Comparison of ENCODE assay signal across 15 cellular contexts in the genomic region with DNA sequence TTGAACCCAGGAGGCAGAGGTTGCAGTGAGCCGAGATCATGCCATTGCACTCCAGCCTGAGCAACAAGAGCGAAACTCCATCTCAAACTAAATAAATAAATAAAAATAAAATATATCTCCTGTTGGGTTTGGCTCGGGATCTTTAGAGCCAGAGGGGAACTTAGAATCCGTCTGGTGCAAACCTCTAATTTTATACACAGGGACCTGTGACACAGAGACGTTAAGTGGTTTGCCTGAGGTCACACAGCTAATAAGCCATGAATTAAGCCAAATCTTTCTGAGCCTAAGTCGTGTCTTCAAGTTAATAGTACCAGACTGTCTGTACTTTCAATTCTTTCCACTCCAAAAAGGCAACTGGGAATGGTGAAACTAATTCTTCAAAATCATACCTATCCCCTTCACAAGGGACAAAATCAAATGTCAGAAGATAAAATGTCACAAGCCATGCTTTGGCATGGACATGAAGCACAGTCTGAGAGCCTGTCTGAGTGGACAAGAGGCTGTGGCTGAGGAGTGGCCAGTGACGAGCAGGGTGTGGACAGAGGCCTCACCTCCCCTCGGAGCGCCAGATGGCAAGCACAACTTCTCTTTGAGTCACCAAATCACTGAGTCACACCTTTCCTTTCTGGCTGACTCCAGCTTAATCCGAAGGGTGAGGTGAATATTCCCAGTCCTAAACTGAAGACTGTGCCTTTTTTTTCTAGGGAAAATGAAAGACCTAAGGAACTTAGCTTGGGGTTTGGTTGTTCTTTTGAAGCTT.
DNase-seq lines count a peak whose midpoint lies in the region.
"Had no signal": no experiment of that assay in that cellular context is flagged by ENCODE, and none has a peak within 500 bp of the region (broad histone marks: within the 10 kb centered on the region; RNA-seq: fewer than 3 reads in every experiment).

No MANE protein-coding gene starts in this region.

- DNase-seq in EH (ENCODE audit: low read depth) (peak; percentile 73), LoVo (ENCODE audit: low spot score) (peak; percentile 84), astrocyte of the hippocampus (ENCODE audit: low read depth, low spot score) (peak; percentile 55), myocyte (ENCODE audit: low read depth) (peak; percentile 76), NCI-H1417 treated with DMSO at 0.1 percent for 48 hours (lab: John Stamatoyannopoulos, UW) (no peak), NCI-H510A treated with DMSO at 0.1 percent for 48 hours (lab: John Stamatoyannopoulos, UW) (no peak), NCI-H446 treated with DMSO at 0.1 percent for 48 hours (lab: John Stamatoyannopoulos, UW) (no peak), ureter (ENCODE audit: low spot score) (no peak)
- DNase-seq: activated CD4-positive, CD25-positive, alpha-beta regulatory T cell; activated naive CD4-positive, alpha-beta T cell treated with anti-CD3 and anti-CD28 coated beads, Interleukin-2, amount 10 ng/mL, durations not matched to agents 7 days and 5 days; BE2C; DMS79 treated with DMSO at 0.1 percent for 48 hours; effector memory CD4-positive, alpha-beta T cell; immature natural killer cell; NCI-H1092 treated with DMSO at 0.1 percent for 48 hours had no signal

Comparison
In these comparisons a context has a peak if more than half of its experiments do, and no peak if none do; other contexts are left out.
1. DNase-seq: peak in EH (single experiment), LoVo (single experiment), astrocyte of the hippocampus (single experiment) and myocyte (single experiment); none in NCI-H1417 treated with DMSO at 0.1 percent for 48 hours (single experiment), NCI-H510A treated with DMSO at 0.1 percent for 48 hours (single experiment), NCI-H446 treated with DMSO at 0.1 percent for 48 hours (single experiment) and ureter (single experiment).